In the genomic region with DNA sequence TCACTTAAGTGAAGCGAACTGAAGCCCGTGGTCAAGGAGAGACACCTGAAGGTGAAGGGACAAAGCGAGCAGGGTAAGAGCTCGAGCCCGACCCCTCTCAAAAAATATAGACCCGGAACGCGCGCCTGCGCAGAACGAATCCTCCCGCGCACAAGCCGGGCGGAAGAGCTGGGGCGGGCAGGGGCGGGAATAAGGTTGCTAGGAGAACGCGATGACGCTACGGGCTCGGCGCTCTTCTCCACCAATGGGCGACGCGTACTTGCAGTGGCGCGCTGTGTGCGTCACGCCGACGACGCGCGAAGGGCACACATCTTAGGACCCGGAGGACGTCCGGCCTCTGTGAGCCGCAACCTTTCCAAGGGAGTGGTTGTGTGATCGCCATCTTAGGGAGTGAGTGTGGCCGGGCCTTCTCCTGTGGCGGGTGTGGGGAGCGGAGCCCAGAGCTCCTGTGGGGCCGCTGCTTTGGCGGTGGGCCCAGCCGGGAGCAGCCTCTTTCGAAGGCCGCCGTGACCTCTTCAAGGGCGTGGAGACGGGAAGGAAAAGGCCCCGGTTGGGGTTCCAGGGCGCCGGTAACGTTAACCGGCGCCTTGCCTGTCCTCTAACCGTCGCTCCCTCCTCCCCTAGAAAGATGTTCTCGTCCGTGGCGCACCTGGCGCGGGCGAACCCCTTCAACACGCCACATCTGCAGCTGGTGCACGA, we compare ENCODE assay signal across 8 cellular contexts. TPM values are rescaled to one million over a fixed set of nuclear protein-coding genes. Genes with fewer than 3 reads are reported as not detected.
DNase-seq lines count a peak whose midpoint lies in the region; ATAC-seq and TF ChIP-seq lines count a peak whose summit lies in the region.

A gene (plus strand): TSS at position 336 of the 699 bp plus-strand sequence. CDS start 293 bp downstream, at position 629.

- peaks cover 6% of the 10 kb centered on the region for H3K36me3 ChIP-seq in BJ (ENCODE audit: control insufficient read depth, insufficient read depth, low read length)

- peaks cover 1% of the 10 kb centered on the region for H3K27me3 Mint-ChIP-seq in activated CD4-positive, alpha-beta T cell treated with anti-CD3 and anti-CD28 coated beads, Interleukin-2, amount 10 ng/mL, durations not matched to agents 24 days and 14 days

- TF ChIP-seq CTCF in BJ (IDR thresholded peaks at IDR 0.05; ENCODE audit: insufficient read depth, low read depth, low read length) (no peak), coronary artery (IDR thresholded peaks at IDR 0.05) (no peak)

- peak; percentile 100 for ATAC-seq in GM19324 (IDR thresholded peaks at IDR 0.05; ENCODE audit: low FRiP score, unreplicated experiment)
- peak; percentile 99 for ATAC-seq in HG03469 (IDR thresholded peaks at IDR 0.05; ENCODE audit: unreplicated experiment)
- ATAC-seq in left colon: peak; percentile 96

- DNase-seq in BJ (ENCODE audit: low read depth) (peak; percentile 92), NCI-H526 treated with DMSO at 0.1 percent for 48 hours (lab: John Stamatoyannopoulos, UW) (peak; percentile 94), coronary artery (ENCODE audit: low spot score) (peak; percentile 98), left colon (peak; percentile 97 to 98)
- peak; percentile 98 for DNase-seq in activated CD4-positive, alpha-beta T cell treated with anti-CD3 and anti-CD28 coated beads, Interleukin-2, amount 10 ng/mL, durations not matched to agents 24 days and 14 days
- DNase-seq in stimulated activated CD4-positive, alpha-beta T cell treated with anti-CD3 and anti-CD28 coated beads, Interleukin-1b, Interleukin-23, amount 100 ng/mL, for 48 hours: peak; percentile 94

- no peaks in the 10 kb centered on the region for H3K9me3 Mint-ChIP-seq in activated CD4-positive, alpha-beta T cell treated with anti-CD3 and anti-CD28 coated beads, Interleukin-2, amount 10 ng/mL, durations not matched to agents 24 days and 14 days

- CTCF ChIA-PET in BJ (lab: Yijun Ruan, JAX): interaction anchor here (1.3 to 2.6 kb wide), 5 partner anchors 9 to 58 kb away, joined by 3 to 9 read pairs (median 4); a partner anchor contains a TSS

- H3K27ac Mint-ChIP-seq in activated CD4-positive, alpha-beta T cell treated with anti-CD3 and anti-CD28 coated beads, Interleukin-2, amount 10 ng/mL, durations not matched to agents 24 days and 14 days: peak within 1 kb of the TSS; percentile 99

- H3K4me1 Mint-ChIP-seq in activated CD4-positive, alpha-beta T cell treated with anti-CD3 and anti-CD28 coated beads, Interleukin-2, amount 10 ng/mL, durations not matched to agents 24 days and 14 days: peaks cover 19% of the 10 kb centered on the region

- no peaks in the 10 kb centered on the region for H3K27me3 ChIP-seq in BJ (ENCODE audit: control insufficient read depth, insufficient read depth, low read length)

- intact Hi-C loops in activated CD4-positive, alpha-beta T cell treated with anti-CD3 and anti-CD28 coated beads, Interleukin-2, amount 10 ng/mL, durations not matched to agents 24 days and 14 days (cut with micrococcal nuclease): loop anchor here (1.0 to 5.0 kb wide), 6 partner anchors 27 to 147 kb away; a partner anchor contains a TSS
- intact Hi-C loops in left colon (cut with DNase I, micrococcal nuclease): loop anchor here in 1 of 2 donors (10.0 kb wide), 1 partner anchor 51 kb away; a partner anchor contains a TSS

- peaks cover 43% of the 10 kb centered on the region for H3K36me3 Mint-ChIP-seq in activated CD4-positive, alpha-beta T cell treated with anti-CD3 and anti-CD28 coated beads, Interleukin-2, amount 10 ng/mL, durations not matched to agents 24 days and 14 days (ENCODE audit: low read depth)

- peak within 1 kb of the TSS; percentile 93 to 98 for H3K27ac ChIP-seq in coronary artery

- peak within 1 kb of the TSS; percentile 98 for H3K4me3 Mint-ChIP-seq in activated CD4-positive, alpha-beta T cell treated with anti-CD3 and anti-CD28 coated beads, Interleukin-2, amount 10 ng/mL, durations not matched to agents 24 days and 14 days

- H3K4me3 ChIP-seq in BJ (ENCODE audit: low read depth, low read length) (peak within 1 kb of the TSS; percentile 93), coronary artery (peak within 1 kb of the TSS; percentile 94)

- POLR2A ChIA-PET in BJ (lab: Charles Lee): interaction anchor here (0.5 to 1.0 kb wide), 8 partner anchors 9 to 175 kb away, joined by 3 to 11 read pairs (median 4); no protein-coding TSS in a partner anchor

RNA-seq across cellular contexts. Expression of the gene that starts here (rescaled TPM):
- polyA plus RNA-seq in BJ (2011; rRNA removed): 909 and 920 TPM in 2 replicates
- polyA minus RNA-seq in BJ (2011; rRNA and poly(A)+ RNA removed): 356 and 408 TPM in 2 replicates
- 598 and 612 TPM in 2 replicates for total RNA-seq in activated CD4-positive, alpha-beta T cell treated with anti-CD3 and anti-CD28 coated beads, Interleukin-2, amount 10 ng/mL, durations not matched to agents 24 days and 14 days
- 100 to 1,000 TPM; 712 to 806 TPM for total RNA-seq in left colon

Comparison
In these comparisons a context has a peak if more than half of its experiments do, and no peak if none do; other contexts are left out.
1. Peak in every context shown above with its lines: DNase-seq, ATAC-seq, H3K4me3 ChIP-seq and H3K27ac ChIP-seq.